Comparison of ENCODE assay signal across 1 cellular context in the genomic region with DNA sequence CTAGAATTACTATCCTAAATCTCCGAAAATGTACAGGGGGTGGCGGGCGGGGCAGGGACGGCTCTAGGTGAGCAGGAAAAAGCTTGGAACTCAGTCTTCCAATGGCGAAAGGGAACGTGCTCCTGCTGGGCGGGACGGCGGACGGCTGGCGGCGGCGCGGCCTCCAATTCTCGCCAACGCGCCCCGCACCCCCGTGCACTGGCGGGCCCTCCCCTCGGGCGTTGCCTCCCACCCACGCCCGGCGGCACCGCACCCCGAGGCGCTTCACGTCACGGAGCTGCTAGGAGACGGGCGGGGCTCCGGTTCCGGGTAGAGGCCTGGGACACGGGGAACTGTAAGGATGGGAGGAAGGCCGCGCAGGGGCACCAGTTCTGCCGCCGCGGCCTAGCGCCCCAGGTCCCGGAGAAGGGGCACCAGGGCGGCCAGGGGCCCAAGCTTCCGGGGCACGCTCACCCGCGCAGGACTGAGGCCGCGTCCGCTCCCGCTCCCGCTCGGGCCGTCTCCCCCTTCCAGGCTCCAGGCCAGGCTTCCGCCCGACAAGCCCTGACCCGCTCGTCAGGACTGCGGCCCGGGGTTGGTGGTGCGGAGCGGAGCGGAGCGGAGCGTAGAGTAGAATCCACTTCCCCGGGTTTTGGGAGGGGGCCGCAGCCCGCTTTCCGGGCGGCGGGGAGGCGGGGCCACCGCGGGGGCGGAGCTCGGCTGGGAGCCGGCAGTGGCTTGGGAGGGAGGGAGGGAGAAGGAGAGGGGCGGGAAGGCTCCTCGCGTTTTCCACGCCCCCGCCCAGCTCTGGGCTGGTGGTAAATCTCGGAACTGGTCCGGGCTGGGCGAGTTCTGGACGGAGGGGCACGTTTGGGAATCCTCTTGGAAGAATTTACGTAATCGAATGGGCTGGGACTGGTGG.
TF ChIP-seq lines count a peak whose summit lies in the region.

Gene DDX59 (minus strand): TSS at position 594 of the 901 bp plus-strand sequence. CDS start 3,167 bp downstream, outside the sequence.

TF ChIP-seq in HepG2, 621 proteins besides CTCF, POLR2A, EP300 and RAD21 (continued from another document and continues in another):
- TF ChIP-seq, protein P1, sequence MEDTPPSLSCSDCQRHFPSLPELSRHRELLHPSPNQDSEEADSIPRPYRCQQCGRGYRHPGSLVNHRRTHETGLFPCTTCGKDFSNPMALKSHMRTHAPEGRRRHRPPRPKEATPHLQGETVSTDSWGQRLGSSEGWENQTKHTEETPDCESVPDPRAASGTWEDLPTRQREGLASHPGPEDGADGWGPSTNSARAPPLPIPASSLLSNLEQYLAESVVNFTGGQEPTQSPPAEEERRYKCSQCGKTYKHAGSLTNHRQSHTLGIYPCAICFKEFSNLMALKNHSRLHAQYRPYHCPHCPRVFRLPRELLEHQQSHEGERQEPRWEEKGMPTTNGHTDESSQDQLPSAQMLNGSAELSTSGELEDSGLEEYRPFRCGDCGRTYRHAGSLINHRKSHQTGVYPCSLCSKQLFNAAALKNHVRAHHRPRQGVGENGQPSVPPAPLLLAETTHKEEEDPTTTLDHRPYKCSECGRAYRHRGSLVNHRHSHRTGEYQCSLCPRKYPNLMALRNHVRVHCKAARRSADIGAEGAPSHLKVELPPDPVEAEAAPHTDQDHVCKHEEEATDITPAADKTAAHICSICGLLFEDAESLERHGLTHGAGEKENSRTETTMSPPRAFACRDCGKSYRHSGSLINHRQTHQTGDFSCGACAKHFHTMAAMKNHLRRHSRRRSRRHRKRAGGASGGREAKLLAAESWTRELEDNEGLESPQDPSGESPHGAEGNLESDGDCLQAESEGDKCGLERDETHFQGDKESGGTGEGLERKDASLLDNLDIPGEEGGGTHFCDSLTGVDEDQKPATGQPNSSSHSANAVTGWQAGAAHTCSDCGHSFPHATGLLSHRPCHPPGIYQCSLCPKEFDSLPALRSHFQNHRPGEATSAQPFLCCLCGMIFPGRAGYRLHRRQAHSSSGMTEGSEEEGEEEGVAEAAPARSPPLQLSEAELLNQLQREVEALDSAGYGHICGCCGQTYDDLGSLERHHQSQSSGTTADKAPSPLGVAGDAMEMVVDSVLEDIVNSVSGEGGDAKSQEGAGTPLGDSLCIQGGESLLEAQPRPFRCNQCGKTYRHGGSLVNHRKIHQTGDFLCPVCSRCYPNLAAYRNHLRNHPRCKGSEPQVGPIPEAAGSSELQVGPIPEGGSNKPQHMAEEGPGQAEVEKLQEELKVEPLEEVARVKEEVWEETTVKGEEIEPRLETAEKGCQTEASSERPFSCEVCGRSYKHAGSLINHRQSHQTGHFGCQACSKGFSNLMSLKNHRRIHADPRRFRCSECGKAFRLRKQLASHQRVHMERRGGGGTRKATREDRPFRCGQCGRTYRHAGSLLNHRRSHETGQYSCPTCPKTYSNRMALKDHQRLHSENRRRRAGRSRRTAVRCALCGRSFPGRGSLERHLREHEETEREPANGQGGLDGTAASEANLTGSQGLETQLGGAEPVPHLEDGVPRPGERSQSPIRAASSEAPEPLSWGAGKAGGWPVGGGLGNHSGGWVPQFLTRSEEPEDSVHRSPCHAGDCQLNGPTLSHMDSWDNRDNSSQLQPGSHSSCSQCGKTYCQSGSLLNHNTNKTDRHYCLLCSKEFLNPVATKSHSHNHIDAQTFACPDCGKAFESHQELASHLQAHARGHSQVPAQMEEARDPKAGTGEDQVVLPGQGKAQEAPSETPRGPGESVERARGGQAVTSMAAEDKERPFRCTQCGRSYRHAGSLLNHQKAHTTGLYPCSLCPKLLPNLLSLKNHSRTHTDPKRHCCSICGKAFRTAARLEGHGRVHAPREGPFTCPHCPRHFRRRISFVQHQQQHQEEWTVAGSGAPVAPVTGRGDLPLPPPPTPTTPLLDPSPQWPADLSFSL (CRISPR knock-in tag; IDR thresholded peaks at IDR 0.05): no peak
- TF ChIP-seq ZNF331 (CRISPR knock-in tag; IDR thresholded peaks at IDR 0.05) (peak; percentile 94), FOXJ3 (CRISPR knock-in tag; IDR thresholded peaks at IDR 0.05; ENCODE audit: borderline replicate concordance) (no peak), ZNF558 (CRISPR knock-in tag; IDR thresholded peaks at IDR 0.05; ENCODE audit: borderline replicate concordance) (peak; percentile 51; the same call in 1 of the 2 replicates), POLR2G (IDR thresholded peaks at IDR 0.05; ENCODE audit: low read depth, low read length) (peak; percentile 82), ZNF431 (CRISPR knock-in tag; IDR thresholded peaks at IDR 0.05; ENCODE audit: borderline replicate concordance, low read depth) (peak; percentile 58), PITX1 (CRISPR knock-in tag; IDR thresholded peaks at IDR 0.05) (peak; percentile 42; the same call in 1 of the 2 replicates), ZFP90 (CRISPR knock-in tag; IDR thresholded peaks at IDR 0.05; ENCODE audit: borderline replicate concordance) (0 out of 2 replicates have a peak, but pooled peaks have one; percentile 44), JARID2 (CRISPR knock-in tag; IDR thresholded peaks at IDR 0.05; ENCODE audit: insufficient replicate concordance) (peak; percentile 66), PRMT3 (CRISPR knock-in tag; IDR thresholded peaks at IDR 0.05; ENCODE audit: borderline replicate concordance, low read depth) (no peak), KMT2A (CRISPR knock-in tag; IDR thresholded peaks at IDR 0.05) (peak; percentile 52; the same call in 1 of the 2 replicates), SRSF9 (IDR thresholded peaks at IDR 0.05; ENCODE audit: borderline replicate concordance, insufficient read depth, low read depth, low read length, poor library complexity, severe bottlenecking) (no peak), ZFP82 (CRISPR knock-in tag; IDR thresholded peaks at IDR 0.05; ENCODE audit: borderline replicate concordance) (no peak), ZMYM4 (CRISPR knock-in tag; IDR thresholded peaks at IDR 0.05) (peak; percentile 81), CSRNP2 (CRISPR knock-in tag; conservative IDR thresholded peaks at IDR 0.05; ENCODE audit: low read depth) (no peak), SNAPC2 (CRISPR knock-in tag; IDR thresholded peaks at IDR 0.05) (peak; percentile 57; the same call in 1 of the 2 replicates), HOXA5 (CRISPR knock-in tag; IDR thresholded peaks at IDR 0.05) (peak; percentile 55), ZNF552 (CRISPR knock-in tag; IDR thresholded peaks at IDR 0.05; ENCODE audit: borderline replicate concordance) (no peak), ZNF138 (CRISPR knock-in tag; IDR thresholded peaks at IDR 0.05; ENCODE audit: low read depth) (no peak; the same call in 1 of the 2 replicates), ZNF570 (CRISPR knock-in tag; IDR thresholded peaks at IDR 0.05; ENCODE audit: borderline replicate concordance) (no peak), FOSL1 (CRISPR knock-in tag; IDR thresholded peaks at IDR 0.05; ENCODE audit: borderline replicate concordance) (no peak), ZNF143 (CRISPR knock-in tag; IDR thresholded peaks at IDR 0.05) (0 out of 2 replicates have a peak, but pooled peaks have one; percentile 24), RFXANK (CRISPR knock-in tag; IDR thresholded peaks at IDR 0.05) (0 out of 2 replicates have a peak, but pooled peaks have one; percentile 3), BORCS8-MEF2B (CRISPR knock-in tag; IDR thresholded peaks at IDR 0.05) (peak; percentile 88), FOXP4 (CRISPR knock-in tag; IDR thresholded peaks at IDR 0.05) (peak; percentile 54; the same call in 1 of the 2 replicates), ZZZ3 (CRISPR knock-in tag; IDR thresholded peaks at IDR 0.05; ENCODE audit: borderline replicate concordance) (peak; percentile 91; the same call in 1 of the 2 replicates), ZNF280B (CRISPR knock-in tag; IDR thresholded peaks at IDR 0.05; ENCODE audit: borderline replicate concordance) (no peak), ZBTB39 (CRISPR knock-in tag; IDR thresholded peaks at IDR 0.05) (peak; percentile 69; the same call in 1 of the 2 replicates), ZNF672 (CRISPR knock-in tag; IDR thresholded peaks at IDR 0.05) (no peak), ZNF441 (CRISPR knock-in tag; IDR thresholded peaks at IDR 0.05; ENCODE audit: borderline replicate concordance) (no peak; the same call in 1 of the 2 replicates)
- TF ChIP-seq, protein P2, sequence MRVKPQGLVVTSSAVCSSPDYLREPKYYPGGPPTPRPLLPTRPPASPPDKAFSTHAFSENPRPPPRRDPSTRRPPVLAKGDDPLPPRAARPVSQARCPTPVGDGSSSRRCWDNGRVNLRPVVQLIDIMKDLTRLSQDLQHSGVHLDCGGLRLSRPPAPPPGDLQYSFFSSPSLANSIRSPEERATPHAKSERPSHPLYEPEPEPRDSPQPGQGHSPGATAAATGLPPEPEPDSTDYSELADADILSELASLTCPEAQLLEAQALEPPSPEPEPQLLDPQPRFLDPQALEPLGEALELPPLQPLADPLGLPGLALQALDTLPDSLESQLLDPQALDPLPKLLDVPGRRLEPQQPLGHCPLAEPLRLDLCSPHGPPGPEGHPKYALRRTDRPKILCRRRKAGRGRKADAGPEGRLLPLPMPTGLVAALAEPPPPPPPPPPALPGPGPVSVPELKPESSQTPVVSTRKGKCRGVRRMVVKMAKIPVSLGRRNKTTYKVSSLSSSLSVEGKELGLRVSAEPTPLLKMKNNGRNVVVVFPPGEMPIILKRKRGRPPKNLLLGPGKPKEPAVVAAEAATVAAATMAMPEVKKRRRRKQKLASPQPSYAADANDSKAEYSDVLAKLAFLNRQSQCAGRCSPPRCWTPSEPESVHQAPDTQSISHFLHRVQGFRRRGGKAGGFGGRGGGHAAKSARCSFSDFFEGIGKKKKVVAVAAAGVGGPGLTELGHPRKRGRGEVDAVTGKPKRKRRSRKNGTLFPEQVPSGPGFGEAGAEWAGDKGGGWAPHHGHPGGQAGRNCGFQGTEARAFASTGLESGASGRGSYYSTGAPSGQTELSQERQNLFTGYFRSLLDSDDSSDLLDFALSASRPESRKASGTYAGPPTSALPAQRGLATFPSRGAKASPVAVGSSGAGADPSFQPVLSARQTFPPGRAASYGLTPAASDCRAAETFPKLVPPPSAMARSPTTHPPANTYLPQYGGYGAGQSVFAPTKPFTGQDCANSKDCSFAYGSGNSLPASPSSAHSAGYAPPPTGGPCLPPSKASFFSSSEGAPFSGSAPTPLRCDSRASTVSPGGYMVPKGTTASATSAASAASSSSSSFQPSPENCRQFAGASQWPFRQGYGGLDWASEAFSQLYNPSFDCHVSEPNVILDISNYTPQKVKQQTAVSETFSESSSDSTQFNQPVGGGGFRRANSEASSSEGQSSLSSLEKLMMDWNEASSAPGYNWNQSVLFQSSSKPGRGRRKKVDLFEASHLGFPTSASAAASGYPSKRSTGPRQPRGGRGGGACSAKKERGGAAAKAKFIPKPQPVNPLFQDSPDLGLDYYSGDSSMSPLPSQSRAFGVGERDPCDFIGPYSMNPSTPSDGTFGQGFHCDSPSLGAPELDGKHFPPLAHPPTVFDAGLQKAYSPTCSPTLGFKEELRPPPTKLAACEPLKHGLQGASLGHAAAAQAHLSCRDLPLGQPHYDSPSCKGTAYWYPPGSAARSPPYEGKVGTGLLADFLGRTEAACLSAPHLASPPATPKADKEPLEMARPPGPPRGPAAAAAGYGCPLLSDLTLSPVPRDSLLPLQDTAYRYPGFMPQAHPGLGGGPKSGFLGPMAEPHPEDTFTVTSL (CRISPR knock-in tag; IDR thresholded peaks at IDR 0.05; ENCODE audit: borderline replicate concordance): no peak
